Comparison of ENCODE assay signal across 8 cellular contexts in genomic region chr14:95156765-95157194, GRCh38. TPM values are rescaled to one million over a fixed set of nuclear protein-coding genes. Genes with fewer than 3 reads are reported as not detected.
DNase-seq lines count a peak whose midpoint lies in the region; ATAC-seq, FAIRE-seq and TF ChIP-seq lines count a peak whose summit lies in the region.

No MANE protein-coding gene starts in this region.

- no peak overlapping the region for H3K23ac ChIP-seq in trophoblast cell (ENCODE audit: low read length)

- TF ChIP-seq POLR2A in GM12891 (IDR thresholded peaks at IDR 0.05; ENCODE audit: low read depth, low read length), result no peak

- H3K4me3 ChIP-seq in trophoblast cell (ENCODE audit: low read depth, low read length), result peak overlapping the region; percentile 90

- no peak for FAIRE-seq in GM12891 (lab: Jason Lieb, UNC)

- no peaks in the 10 kb centered on the region for H3K27me3 ChIP-seq in trophoblast cell (ENCODE audit: insufficient read depth, low read length)

- peak overlapping the region; percentile 87 for H2AFZ ChIP-seq in trophoblast cell (ENCODE audit: insufficient read depth, low read length, poor library complexity)

- peak overlapping the region; percentile 87 for H3K14ac ChIP-seq in trophoblast cell (ENCODE audit: low read length)

- H3K9me3 ChIP-seq in trophoblast cell (ENCODE audit: insufficient read depth, low read depth, low read length), result no peaks in the 10 kb centered on the region

- peak overlapping the region; percentile 91 for H3K4ac ChIP-seq in trophoblast cell (ENCODE audit: low read depth, low read length)

- H4K91ac ChIP-seq in trophoblast cell (ENCODE audit: low read depth, low read length), result peak overlapping the region; percentile 92

- peak overlapping the region; percentile 89 for H4K8ac ChIP-seq in trophoblast cell (ENCODE audit: low read depth, low read length)

- H3K79me2 ChIP-seq in trophoblast cell (ENCODE audit: control insufficient read depth, insufficient read depth, low read length, poor library complexity), result peaks cover 10% of the 10 kb centered on the region

- peak overlapping the region; percentile 58 for H2AK5ac ChIP-seq in trophoblast cell (ENCODE audit: low read length)

- ATAC-seq in GM18517 (IDR thresholded peaks at IDR 0.05; ENCODE audit: unreplicated experiment), result peak; percentile 48
- peak; percentile 26 for ATAC-seq in HG02623 (IDR thresholded peaks at IDR 0.05; ENCODE audit: unreplicated experiment)
- peak; percentile 41 for ATAC-seq in Right ventricle myocardium superior (ENCODE audit: poor library complexity)

- peaks cover 2 to 3% of the 10 kb centered on the region in 2 experiments for H3K4me1 ChIP-seq in trophoblast cell (ENCODE audit: control insufficient read depth in 1 of 2, insufficient read depth in 2 of 2, low read length in 2 of 2)

- H2BK120ac ChIP-seq in trophoblast cell (ENCODE audit: insufficient read depth, low read length, poor library complexity), result peak overlapping the region; percentile 55

- H3K4me2 ChIP-seq in trophoblast cell (ENCODE audit: low read length), result peak overlapping the region; percentile 79

- WGBS in trophoblast cell (ENCODE audit: extremely low coverage, insufficient coverage, insufficient read length), result no CpG with 5 or more reads among the region's 61 CpGs

- peak overlapping the region; percentile 88 for H3K27ac ChIP-seq in trophoblast cell (ENCODE audit: low read depth, low read length)

- H3K9ac ChIP-seq in trophoblast cell (ENCODE audit: low read length), result peak overlapping the region; percentile 89

- DNase-seq in NCI-H774 (lab: John Stamatoyannopoulos, UW) (peak; percentile 33), Right ventricle myocardium superior (peak; percentile 63), trophoblast cell (peak; percentile 22 to 61), NCI-H226 (no peak), GM12891 (ENCODE audit: insufficient read length, low spot score) (no peak)
- peak; percentile 38 for DNase-seq in activated naive CD4-positive, alpha-beta T cell treated with Interleukin-2 at 50 U/mL for 16 hours

- peaks cover 15% of the 10 kb centered on the region for H3K79me1 ChIP-seq in trophoblast cell (ENCODE audit: low read length)

- H4K12ac ChIP-seq in trophoblast cell (ENCODE audit: low read depth, low read length), result peak overlapping the region; percentile 85

- intact Hi-C loops in Right ventricle myocardium superior (cut with DNase I), result no loop called here

- H3K18ac ChIP-seq in trophoblast cell (ENCODE audit: low read length), result peak overlapping the region; percentile 93

- H3K36me3 ChIP-seq in trophoblast cell (ENCODE audit: control insufficient read depth in 1 of 2, insufficient read depth in 2 of 2, low read length in 2 of 2), result no peaks in the 10 kb centered on the region

- no peak overlapping the region for H2BK12ac ChIP-seq in trophoblast cell (ENCODE audit: low read length)

- peak overlapping the region; percentile 88 for H2BK5ac ChIP-seq in trophoblast cell (ENCODE audit: low read depth, low read length, poor library complexity)

TF ChIP-seq in GM12891, 5 proteins besides CTCF, POLR2A, EP300 and RAD21:
- TF ChIP-seq POLR2AphosphoS5 (IDR thresholded peaks at IDR 0.05; ENCODE audit: low read depth, low read length), result no peak
- no peak for TF ChIP-seq TAF1 (IDR thresholded peaks at IDR 0.05; ENCODE audit: low read depth, low read length)
- no peak for TF ChIP-seq PAX5 (IDR thresholded peaks at IDR 0.05; ENCODE audit: insufficient read depth, low read length, severe bottlenecking)
- TF ChIP-seq SPI1 (IDR thresholded peaks at IDR 0.05; ENCODE audit: low read depth, low read length), result no peak
- TF ChIP-seq POU2F2 (IDR thresholded peaks at IDR 0.05; ENCODE audit: low read depth, low read length), result no peak

RNA-seq across cellular contexts. Expression of gene DICER1, which starts 0.5 kb away (rescaled TPM):
- 26.1 TPM for total RNA-seq in Right ventricle myocardium superior
- polyA plus RNA-seq in trophoblast cell (2013), result 91.5 and 95.6 TPM in 2 replicates
- 16.7 TPM for polyA plus RNA-seq in GM12891 (2012; ENCODE audit: low read depth, missing spikeins)

Comparison
In these comparisons a context has a peak if more than half of its experiments do, and no peak if none do; other contexts are left out.
1. DNase-seq: peak in NCI-H774 (single experiment), activated naive CD4-positive, alpha-beta T cell treated with Interleukin-2 at 50 U/mL for 16 hours (single experiment), Right ventricle myocardium superior (single experiment) and trophoblast cell (2 of 2); none in NCI-H226 (single experiment) and GM12891 (single experiment).
2. Peak in every context shown above with its lines, with median percentiles within 50 percentile points of each other: ATAC-seq.